In the genomic region with DNA sequence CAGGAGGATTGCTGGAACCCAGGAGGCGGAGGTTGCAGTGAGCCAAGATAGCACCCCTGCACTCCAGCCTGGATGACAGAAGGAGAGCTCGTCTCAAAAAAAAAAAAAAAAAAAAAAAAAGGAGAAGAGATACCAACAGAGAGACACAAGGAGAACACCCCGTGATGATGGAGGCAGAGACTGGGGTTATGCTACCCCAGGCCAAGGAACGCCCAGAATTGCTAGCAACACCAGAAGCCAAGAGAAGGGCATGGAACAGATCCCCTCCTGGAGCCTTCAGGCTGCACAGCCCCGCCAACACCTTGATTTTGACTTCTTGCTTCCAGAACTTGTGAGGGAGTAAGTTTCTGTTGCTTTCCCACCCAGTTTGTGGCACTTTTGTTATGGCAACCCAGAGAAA, we compare ENCODE assay signal across 17 cellular contexts.
DNase-seq lines count a peak whose midpoint lies in the region; ATAC-seq and TF ChIP-seq lines count a peak whose summit lies in the region.
"Had no signal": no experiment of that assay in that cellular context is flagged by ENCODE, and none has a peak within 500 bp of the region (broad histone marks: within the 10 kb centered on the region; RNA-seq: fewer than 3 reads in every experiment).

No MANE protein-coding gene starts in this region.

- peak overlapping the region; percentile 44 for H3K27ac ChIP-seq in subcutaneous abdominal adipose tissue (ENCODE audit: low read depth, low read length)

- no peaks in the 10 kb centered on the region for H3K27me3 Mint-ChIP-seq in natural killer cell (ENCODE audit: low read depth in 2 of 2)
- no peaks in the 10 kb centered on the region for H3K27me3 Mint-ChIP-seq in natural killer cell treated with Interleukin-12 subunit alpha and Interleukin-12 subunit beta and Interleukin-15 and Interleukin-18, amount 100 ng/mL, for 72 hours
- H3K27me3 Mint-ChIP-seq in activated naive CD4-positive, alpha-beta T cell treated with anti-CD3 and anti-CD28 coated beads for 36 hours (ENCODE audit: low read depth) = no peaks in the 10 kb centered on the region

- no peak overlapping the region for H3K9ac ChIP-seq in subcutaneous abdominal adipose tissue (ENCODE audit: low read length in 5 of 5)
- H3K9ac ChIP-seq: SK-N-SH had no signal

- H3K4me1 ChIP-seq in subcutaneous abdominal adipose tissue (ENCODE audit: control insufficient read depth in 5 of 5, insufficient read depth in 5 of 5, low read length in 5 of 5) = peaks cover 0 to 26% (median 7%) of the 10 kb centered on the region in 5 donors

- intact Hi-C loops in natural killer cell (cut with micrococcal nuclease) = loop anchor here (5.0 kb wide), 1 partner anchor 43 kb away; no protein-coding TSS in a partner anchor
- intact Hi-C loops in activated naive CD4-positive, alpha-beta T cell treated with anti-CD3 and anti-CD28 coated beads for 36 hours (cut with micrococcal nuclease) = no loop called here

- TF ChIP-seq CTCF in natural killer cell (IDR thresholded peaks at IDR 0.05) = no peak

- H3K4me3 ChIP-seq in subcutaneous abdominal adipose tissue (ENCODE audit: low read depth in 1 of 5, low read length in 5 of 5) = peak overlapping the region in 1 of 5 donors; percentile 16
- H3K4me3 ChIP-seq: K562 had no signal

- ATAC-seq in natural killer cell (no peak), left lobe of liver (peak; percentile 42), GM19395 (IDR thresholded peaks at IDR 0.05; ENCODE audit: unreplicated experiment) (no peak)
- no peak for ATAC-seq in natural killer cell treated with Interleukin-12 subunit alpha and Interleukin-12 subunit beta and Interleukin-15 and Interleukin-18, amount 100 ng/mL, for 72 hours
- ATAC-seq: K562, Panc1 had no signal

- DNase-seq in natural killer cell (no peak), MV-4-11 (lab: John Stamatoyannopoulos, UW) (peak; percentile 30), left lobe of liver (ENCODE audit: low spot score) (no peak), NCI-H82 treated with DMSO at 0.1 percent for 48 hours (lab: John Stamatoyannopoulos, UW; ENCODE audit: unreplicated experiment) (no peak)
- no peak for DNase-seq in natural killer cell treated with Interleukin-12 subunit alpha and Interleukin-12 subunit beta and Interleukin-15 and Interleukin-18, amount 100 ng/mL, for 72 hours (ENCODE audit: low spot score)
- no peak for DNase-seq in activated naive CD4-positive, alpha-beta T cell treated with anti-CD3 and anti-CD28 coated beads for 36 hours
- DNase-seq: GDM1, GOT3, NCI-H1436 treated with DMSO at 0.1 percent for 48 hours, NCI-H2029 treated with DMSO at 0.1 percent for 48 hours, NCI-H510A, NCI-H774 had no signal

- H3K36me3 Mint-ChIP-seq in natural killer cell = no peaks in the 10 kb centered on the region
- peaks cover 4% of the 10 kb centered on the region for H3K36me3 Mint-ChIP-seq in natural killer cell treated with Interleukin-12 subunit alpha and Interleukin-12 subunit beta and Interleukin-15 and Interleukin-18, amount 100 ng/mL, for 72 hours
- H3K36me3 Mint-ChIP-seq in activated naive CD4-positive, alpha-beta T cell treated with anti-CD3 and anti-CD28 coated beads for 36 hours (ENCODE audit: low read depth) = peaks cover 13% of the 10 kb centered on the region

- H3K36me3 ChIP-seq in subcutaneous abdominal adipose tissue (ENCODE audit: control insufficient read depth in 5 of 5, insufficient read depth in 5 of 5, low read length in 5 of 5) = peaks cover 0 to 5% (median 0%) of the 10 kb centered on the region in 5 donors

- H3K4me3 Mint-ChIP-seq in natural killer cell = no peak overlapping the region
- no peak overlapping the region for H3K4me3 Mint-ChIP-seq in natural killer cell treated with Interleukin-12 subunit alpha and Interleukin-12 subunit beta and Interleukin-15 and Interleukin-18, amount 100 ng/mL, for 72 hours
- H3K4me3 Mint-ChIP-seq in activated naive CD4-positive, alpha-beta T cell treated with anti-CD3 and anti-CD28 coated beads for 36 hours = no peak overlapping the region

- no peaks in the 10 kb centered on the region for H3K27me3 ChIP-seq in subcutaneous abdominal adipose tissue (ENCODE audit: control insufficient read depth in 5 of 5, insufficient read depth in 4 of 5, low read length in 5 of 5)

- peak overlapping the region; percentile 59 to 68 for H3K27ac Mint-ChIP-seq in natural killer cell
- H3K27ac Mint-ChIP-seq in natural killer cell treated with Interleukin-12 subunit alpha and Interleukin-12 subunit beta and Interleukin-15 and Interleukin-18, amount 100 ng/mL, for 72 hours = no peak overlapping the region
- H3K27ac Mint-ChIP-seq in activated naive CD4-positive, alpha-beta T cell treated with anti-CD3 and anti-CD28 coated beads for 36 hours = no peak overlapping the region

- peaks cover 0 to 2% of the 10 kb centered on the region in 2 donors for H3K9me3 Mint-ChIP-seq in natural killer cell
- peaks cover 4% of the 10 kb centered on the region for H3K9me3 Mint-ChIP-seq in natural killer cell treated with Interleukin-12 subunit alpha and Interleukin-12 subunit beta and Interleukin-15 and Interleukin-18, amount 100 ng/mL, for 72 hours
- no peaks in the 10 kb centered on the region for H3K9me3 Mint-ChIP-seq in activated naive CD4-positive, alpha-beta T cell treated with anti-CD3 and anti-CD28 coated beads for 36 hours

- H3K9me3 ChIP-seq in subcutaneous abdominal adipose tissue (ENCODE audit: control insufficient read depth in 5 of 5, low read length in 5 of 5) = no peaks in the 10 kb centered on the region
- H3K9me3 ChIP-seq: SK-N-SH had no signal

- CTCF ChIA-PET in activated naive CD4-positive, alpha-beta T cell treated with anti-CD3 and anti-CD28 coated beads for 36 hours (lab: Charles Lee) = interaction anchor here (0.6 kb wide), 1 partner anchor 270 kb away, joined by 4 read pairs; no protein-coding TSS in a partner anchor

- H3K4me1 Mint-ChIP-seq in natural killer cell = peaks cover 72 to 79% of the 10 kb centered on the region in 2 donors
- H3K4me1 Mint-ChIP-seq in natural killer cell treated with Interleukin-12 subunit alpha and Interleukin-12 subunit beta and Interleukin-15 and Interleukin-18, amount 100 ng/mL, for 72 hours (ENCODE audit: low read depth in 2 of 2) = peaks cover 43 to 54% of the 10 kb centered on the region in 2 donors
- peaks cover 43% of the 10 kb centered on the region for H3K4me1 Mint-ChIP-seq in activated naive CD4-positive, alpha-beta T cell treated with anti-CD3 and anti-CD28 coated beads for 36 hours (ENCODE audit: low read depth)

Comparison
In these comparisons a context has a peak if more than half of its experiments do, and no peak if none do; other contexts are left out.
1. H3K27ac Mint-ChIP-seq: peak in natural killer cell (2 of 2); none in natural killer cell treated with Interleukin-12 subunit alpha and Interleukin-12 subunit beta and Interleukin-15 and Interleukin-18, amount 100 ng/mL, for 72 hours (0 of 2) and activated naive CD4-positive, alpha-beta T cell treated with anti-CD3 and anti-CD28 coated beads for 36 hours (single experiment).